ENCODE assay signal across 8 cellular contexts in genomic region chr9:136485049-136485647, GRCh38. TPM values are rescaled to one million over a fixed set of nuclear protein-coding genes. Genes with fewer than 3 reads are reported as not detected.
A peak's percentile ranks its signal among the peaks of the same experiment; 100 is the strongest.
DNase-seq lines count a peak whose midpoint lies in the region; ATAC-seq and TF ChIP-seq lines count a peak whose summit lies in the region.

No MANE protein-coding gene starts in this region.

- H3K4me3 Mint-ChIP-seq in activated naive CD4-positive, alpha-beta T cell treated with anti-CD3 and anti-CD28 coated beads, Interleukin-2, amount 10 ng/mL, durations not matched to agents 7 days and 5 days: peak overlapping the region; percentile 56

- TF ChIP-seq EP300 in upper lobe of left lung (IDR thresholded peaks at IDR 0.05): no peak

- H3K36me3 ChIP-seq in MG63: no peaks in the 10 kb centered on the region; the same call in none of the 2 replicates
- no peaks in the 10 kb centered on the region for H3K36me3 ChIP-seq in upper lobe of left lung

- H3K36me3 Mint-ChIP-seq in activated naive CD4-positive, alpha-beta T cell treated with anti-CD3 and anti-CD28 coated beads, Interleukin-2, amount 10 ng/mL, durations not matched to agents 7 days and 5 days: peaks cover 6% of the 10 kb centered on the region

- H3K4me3 ChIP-seq in MG63 (no peak overlapping the region), upper lobe of left lung (peak overlapping the region in 1 of 4 donors; percentile 97)

- H3K27ac ChIP-seq in upper lobe of left lung: peak overlapping the region in 1 of 4 donors; percentile 99

- peak overlapping the region; percentile 69 for H3K27ac Mint-ChIP-seq in activated naive CD4-positive, alpha-beta T cell treated with anti-CD3 and anti-CD28 coated beads, Interleukin-2, amount 10 ng/mL, durations not matched to agents 7 days and 5 days

- H3K27me3 ChIP-seq in MG63 (no peaks in the 10 kb centered on the region), upper lobe of left lung (no peaks in the 10 kb centered on the region)

- ATAC-seq in upper lobe of left lung (ENCODE audit: low FRiP score in 2 of 2) (peak; percentile 38 to 61), GM19035 (IDR thresholded peaks at IDR 0.05; ENCODE audit: unreplicated experiment) (no peak)

- WGBS in upper lobe of left lung, 2 donors: 19 to 23% methylated on average over 4 to 13 of the region's 13 CpGs

- TF ChIP-seq POLR2A in upper lobe of left lung (IDR thresholded peaks at IDR 0.05): no peak

- no peaks in the 10 kb centered on the region for H3K9me3 Mint-ChIP-seq in activated naive CD4-positive, alpha-beta T cell treated with anti-CD3 and anti-CD28 coated beads, Interleukin-2, amount 10 ng/mL, durations not matched to agents 7 days and 5 days

- CTCF ChIA-PET in activated naive CD4-positive, alpha-beta T cell treated with anti-CD3 and anti-CD28 coated beads, Interleukin-2, amount 10 ng/mL, durations not matched to agents 7 days and 5 days (lab: Charles Lee): interaction anchor here (0.7 to 7.6 kb wide), 12 partner anchors 17 to 183 kb away, joined by 3 to 166 read pairs (median 4); no protein-coding TSS in a partner anchor

- DNase-seq in Daoy (ENCODE audit: low read depth): peak; percentile 86
- DNase-seq in MG63: peak; percentile 66
- peak; percentile 78 for DNase-seq in SK-N-DZ (ENCODE audit: low spot score)
- DNase-seq in activated naive CD4-positive, alpha-beta T cell treated with anti-CD3 and anti-CD28 coated beads, Interleukin-2, amount 10 ng/mL, durations not matched to agents 7 days and 5 days: peak; percentile 90
- DNase-seq in glomerular visceral epithelial cell (ENCODE audit: extremely low spot score): peak; percentile 86
- peak; percentile 78 for DNase-seq in pons (ENCODE audit: low spot score)
- peak in 1 of 2 donors; percentile 89 for DNase-seq in upper lobe of left lung

- peak; percentile 90 to 94 (median 92) for TF ChIP-seq CTCF in upper lobe of left lung (IDR thresholded peaks at IDR 0.05)

- no peaks in the 10 kb centered on the region for H3K9me3 ChIP-seq in MG63
- H3K9me3 ChIP-seq in upper lobe of left lung: no peaks in the 10 kb centered on the region

- H3K27me3 Mint-ChIP-seq in activated naive CD4-positive, alpha-beta T cell treated with anti-CD3 and anti-CD28 coated beads, Interleukin-2, amount 10 ng/mL, durations not matched to agents 7 days and 5 days: peaks cover 27% of the 10 kb centered on the region

- H3K4me1 ChIP-seq in upper lobe of left lung: peaks cover 29 to 49% (median 34%) of the 10 kb centered on the region in 4 donors

- peaks cover 25% of the 10 kb centered on the region for H3K4me1 Mint-ChIP-seq in activated naive CD4-positive, alpha-beta T cell treated with anti-CD3 and anti-CD28 coated beads, Interleukin-2, amount 10 ng/mL, durations not matched to agents 7 days and 5 days

RNA-seq across cellular contexts. Expression of gene SEC16A, which starts 2.3 kb away (rescaled TPM):
- 22.1 and 25.4 TPM in 2 replicates for total RNA-seq in Daoy (2014; rRNA removed; shearing (Covaris generic))
- 4.3 and 7.5 TPM in 2 replicates for total RNA-seq in MG63 (2014; rRNA removed; shearing (Covaris generic); ENCODE audit: low replicate concordance)
- polyA plus RNA-seq in SK-N-DZ (2014; cell fraction: cytosol; rRNA removed): 15.0 and 17.1 TPM in 2 replicates
- polyA plus RNA-seq in SK-N-DZ (2014; cell fraction: nucleus; rRNA removed): 27.2 and 62.2 TPM in 2 replicates
- total RNA-seq in upper lobe of left lung: 10 to 100 TPM; 64.1 to 89.1 (median 72.1) TPM

RNA-seq across cellular contexts. Expression of gene INPP5E, which starts 45.5 kb away (rescaled TPM):
- total RNA-seq in Daoy (2014; rRNA removed; shearing (Covaris generic)): 6.6 TPM in 2 replicates
- 2.9 and 10.4 TPM in 2 replicates for total RNA-seq in MG63 (2014; rRNA removed; shearing (Covaris generic); ENCODE audit: low replicate concordance)
- 11.3 and 19.1 TPM in 2 replicates for polyA plus RNA-seq in SK-N-DZ (2014; cell fraction: cytosol; rRNA removed)
- 72.5 and 75.4 TPM in 2 replicates for polyA plus RNA-seq in SK-N-DZ (2014; cell fraction: nucleus; rRNA removed)
- total RNA-seq in upper lobe of left lung: 10 to 100 TPM in 5 of 6 donors, 1 to 10 TPM in 1; 9.1 to 43.0 (median 14.1) TPM
